ENCODE assay signal across 22 cellular contexts in genomic region chr6:65189344-65189743, GRCh38.
"Had no signal": no experiment of that assay in that cellular context is flagged by ENCODE, and none has a peak within 500 bp of the region (broad histone marks: within the 10 kb centered on the region; RNA-seq: fewer than 3 reads in every experiment).

No MANE protein-coding gene starts in this region.

- DNase-seq: dermis blood vessel endothelial cell; dorsolateral prefrontal cortex; effector CD4-positive, alpha-beta T cell; effector memory CD4-positive, alpha-beta T cell; foreskin keratinocyte; heart left ventricle; immature natural killer cell; islet precursor cell; kidney; kidney glomerular epithelial cell; left colon; left ventricle myocardium inferior; lower lobe of right lung; mesenchymal stem cell; mucosa of descending colon; naive B cell had no signal

- H3K4me3 ChIP-seq: coronary artery, dorsolateral prefrontal cortex, esophagus muscularis mucosa, gastroesophageal sphincter, heart left ventricle, hepatocyte, left ventricle myocardium inferior, lower lobe of right lung, mucosa of descending colon had no signal

- FAIRE-seq: endothelial cell of umbilical vein had no signal

- H3K9me3 ChIP-seq: esophagus muscularis mucosa, gastroesophageal sphincter, heart left ventricle, left ventricle myocardium inferior, lower lobe of right lung, mucosa of descending colon had no signal

- ATAC-seq: foreskin keratinocyte, gastroesophageal sphincter, heart left ventricle, left colon, left lobe of liver, lower lobe of right lung, mucosa of descending colon had no signal

- H3K27me3 ChIP-seq: dorsolateral prefrontal cortex, esophagus muscularis mucosa, foreskin keratinocyte, gastroesophageal sphincter, heart left ventricle, hepatocyte had no signal

- H3K4me1 ChIP-seq: esophagus muscularis mucosa, foreskin keratinocyte, gastroesophageal sphincter, heart left ventricle, left ventricle myocardium inferior, lower lobe of right lung had no signal

- H3K27ac ChIP-seq: coronary artery, dorsolateral prefrontal cortex, esophagus muscularis mucosa, foreskin keratinocyte, gastroesophageal sphincter, heart left ventricle, hepatocyte, left ventricle myocardium inferior, lower lobe of right lung had no signal

- H3K79me2 ChIP-seq: hepatocyte had no signal

- H3K4me2 ChIP-seq: hepatocyte had no signal

- H2AFZ ChIP-seq: hepatocyte had no signal

- H3K36me3 ChIP-seq: esophagus muscularis mucosa, gastroesophageal sphincter, heart left ventricle, left ventricle myocardium inferior, lower lobe of right lung had no signal
